Comparison of ENCODE assay signal across 8 cellular contexts in genomic region chr3:158791259-158791920, GRCh38. TPM values are rescaled to one million over a fixed set of nuclear protein-coding genes. Genes with fewer than 3 reads are reported as not detected.
A peak's percentile ranks its signal among the peaks of the same experiment; 100 is the strongest.
DNase-seq lines count a peak whose midpoint lies in the region; ATAC-seq and TF ChIP-seq lines count a peak whose summit lies in the region.

No MANE protein-coding gene starts in this region.

- intact Hi-C loops in head of caudate nucleus (cut with DNase I): loop anchor here (5.0 kb wide), 1 partner anchor 64 kb away; no protein-coding TSS in a partner anchor

- peak; percentile 89 for ATAC-seq in GM21529 (IDR thresholded peaks at IDR 0.05; ENCODE audit: unreplicated experiment)
- ATAC-seq in activated naive CD4-positive, alpha-beta T cell treated with anti-CD3 and anti-CD28 coated beads, Interleukin-2, amount 50 U/mL, for 72 hours: peak; percentile 64 to 82

- TF ChIP-seq RAD21 in Ishikawa (IDR thresholded peaks at IDR 0.05; ENCODE audit: low read depth): peak; percentile 84

- peaks cover 0 to 4% of the 10 kb centered on the region in 2 donors for H3K36me3 Mint-ChIP-seq in activated naive CD4-positive, alpha-beta T cell treated with anti-CD3 and anti-CD28 coated beads, Interleukin-2, amount 50 U/mL, for 72 hours

- DNase-seq in GM03348 (ENCODE audit: low spot score) (peak; percentile 59), NOMO-1 treated with DMSO at 0.1 percent for 48 hours (lab: John Stamatoyannopoulos, UW; ENCODE audit: unreplicated experiment) (peak; percentile 81), head of caudate nucleus (peak in 24 of 42 donors; percentile 21 to 75 (median 47)), retina (peak; percentile 53), NK-92 (lab: John Stamatoyannopoulos, UW; ENCODE audit: unreplicated experiment) (no peak)
- DNase-seq in activated naive CD4-positive, alpha-beta T cell treated with anti-CD3 and anti-CD28 coated beads, Interleukin-2, amount 50 U/mL, for 72 hours (ENCODE audit: low spot score in 2 of 2): peak in 1 of 2 donors; percentile 12

- no peaks in the 10 kb centered on the region for H3K9me3 Mint-ChIP-seq in activated naive CD4-positive, alpha-beta T cell treated with anti-CD3 and anti-CD28 coated beads, Interleukin-2, amount 50 U/mL, for 72 hours

- no peak for TF ChIP-seq EP300 in Ishikawa (IDR thresholded peaks at IDR 0.05; ENCODE audit: borderline replicate concordance)

- H3K27ac Mint-ChIP-seq in activated naive CD4-positive, alpha-beta T cell treated with anti-CD3 and anti-CD28 coated beads, Interleukin-2, amount 50 U/mL, for 72 hours: peak overlapping the region in 1 of 2 donors; percentile 75

TF ChIP-seq in Ishikawa, 13 proteins besides CTCF, POLR2A, EP300 and RAD21:
- TF ChIP-seq USF1 (IDR thresholded peaks at IDR 0.05) (peak; percentile 69), FOXM1 (IDR thresholded peaks at IDR 0.05; ENCODE audit: borderline replicate concordance, low read depth) (no peak), CREB1 (IDR thresholded peaks at IDR 0.05; ENCODE audit: low read depth) (0 out of 2 replicates have a peak, but pooled peaks have one; percentile 18), MAX (IDR thresholded peaks at IDR 0.05) (peak; percentile 62)

RNA-seq across cellular contexts. Expression of gene MFSD1, which starts 10.5 kb away (rescaled TPM):
- 10 to 100 TPM; 17.6 to 21.8 TPM for total RNA-seq in activated naive CD4-positive, alpha-beta T cell treated with anti-CD3 and anti-CD28 coated beads, Interleukin-2, amount 50 U/mL, for 72 hours

RNA-seq across cellular contexts. Expression of gene RARRES1, which starts 59.1 kb away (rescaled TPM):
- total RNA-seq in activated naive CD4-positive, alpha-beta T cell treated with anti-CD3 and anti-CD28 coated beads, Interleukin-2, amount 50 U/mL, for 72 hours: not detected
